1 cellular context compared by ENCODE assay signal in the genomic region with DNA sequence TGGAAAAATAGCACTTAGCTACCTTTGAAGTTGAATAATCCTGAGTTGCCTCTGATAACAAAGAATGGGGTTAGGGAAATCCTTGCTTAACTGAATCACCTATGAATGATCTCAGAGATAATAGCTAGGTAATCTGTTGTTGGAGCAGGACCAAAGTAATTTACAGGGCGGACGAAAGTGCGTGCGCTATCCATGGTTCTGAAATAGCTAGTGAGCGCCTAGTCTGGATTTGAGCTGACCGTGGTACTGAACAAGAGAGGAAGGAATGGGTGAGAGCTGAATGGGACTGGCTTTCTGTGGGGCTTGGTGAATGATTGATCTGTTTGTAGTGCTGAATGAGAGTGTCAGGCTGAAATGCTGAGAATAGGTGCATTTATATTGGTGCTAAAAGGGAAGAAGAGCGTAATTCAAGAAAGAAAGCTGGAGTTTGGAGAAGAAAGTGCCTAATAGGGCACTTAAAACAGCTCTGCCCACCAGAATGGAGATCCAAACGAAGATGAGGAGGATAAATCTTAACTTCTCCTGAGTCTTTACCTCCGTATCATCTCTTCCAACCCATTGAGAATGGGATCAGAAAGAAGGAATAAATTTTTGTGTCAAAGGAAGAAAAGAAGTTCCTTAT.
A peak's percentile ranks its signal among the peaks of the same experiment; 100 is the strongest.
TF ChIP-seq lines count a peak whose summit lies in the region.

No MANE protein-coding gene starts in this region.

TF ChIP-seq in HEK293, 187 proteins besides CTCF, POLR2A, EP300 and RAD21 (continued from another document):
- TF ChIP-seq, protein P1, sequence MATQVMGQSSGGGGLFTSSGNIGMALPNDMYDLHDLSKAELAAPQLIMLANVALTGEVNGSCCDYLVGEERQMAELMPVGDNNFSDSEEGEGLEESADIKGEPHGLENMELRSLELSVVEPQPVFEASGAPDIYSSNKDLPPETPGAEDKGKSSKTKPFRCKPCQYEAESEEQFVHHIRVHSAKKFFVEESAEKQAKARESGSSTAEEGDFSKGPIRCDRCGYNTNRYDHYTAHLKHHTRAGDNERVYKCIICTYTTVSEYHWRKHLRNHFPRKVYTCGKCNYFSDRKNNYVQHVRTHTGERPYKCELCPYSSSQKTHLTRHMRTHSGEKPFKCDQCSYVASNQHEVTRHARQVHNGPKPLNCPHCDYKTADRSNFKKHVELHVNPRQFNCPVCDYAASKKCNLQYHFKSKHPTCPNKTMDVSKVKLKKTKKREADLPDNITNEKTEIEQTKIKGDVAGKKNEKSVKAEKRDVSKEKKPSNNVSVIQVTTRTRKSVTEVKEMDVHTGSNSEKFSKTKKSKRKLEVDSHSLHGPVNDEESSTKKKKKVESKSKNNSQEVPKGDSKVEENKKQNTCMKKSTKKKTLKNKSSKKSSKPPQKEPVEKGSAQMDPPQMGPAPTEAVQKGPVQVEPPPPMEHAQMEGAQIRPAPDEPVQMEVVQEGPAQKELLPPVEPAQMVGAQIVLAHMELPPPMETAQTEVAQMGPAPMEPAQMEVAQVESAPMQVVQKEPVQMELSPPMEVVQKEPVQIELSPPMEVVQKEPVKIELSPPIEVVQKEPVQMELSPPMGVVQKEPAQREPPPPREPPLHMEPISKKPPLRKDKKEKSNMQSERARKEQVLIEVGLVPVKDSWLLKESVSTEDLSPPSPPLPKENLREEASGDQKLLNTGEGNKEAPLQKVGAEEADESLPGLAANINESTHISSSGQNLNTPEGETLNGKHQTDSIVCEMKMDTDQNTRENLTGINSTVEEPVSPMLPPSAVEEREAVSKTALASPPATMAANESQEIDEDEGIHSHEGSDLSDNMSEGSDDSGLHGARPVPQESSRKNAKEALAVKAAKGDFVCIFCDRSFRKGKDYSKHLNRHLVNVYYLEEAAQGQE (tag by site-specific recombination; IDR thresholded peaks at IDR 0.05), result peak; percentile 100
- no peak for TF ChIP-seq ZNF544 (tag by site-specific recombination; IDR thresholded peaks at IDR 0.05)
- TF ChIP-seq ZNF501 (tag by site-specific recombination; IDR thresholded peaks at IDR 0.05), result no peak
- no peak for TF ChIP-seq ZNF214 (tag by site-specific recombination; IDR thresholded peaks at IDR 0.05; ENCODE audit: borderline replicate concordance)
- no peak for TF ChIP-seq ZNF157 (tag by site-specific recombination; IDR thresholded peaks at IDR 0.05)
- TF ChIP-seq KLF8 (tag by site-specific recombination; IDR thresholded peaks at IDR 0.05), result no peak
- TF ChIP-seq SP7 (tag by site-specific recombination; IDR thresholded peaks at IDR 0.05), result peak; percentile 47; the same call in 1 of the 2 replicates
- peak; percentile 43; the same call in 1 of the 2 replicates for TF ChIP-seq ZNF610 (tag by site-specific recombination; IDR thresholded peaks at IDR 0.05; ENCODE audit: borderline replicate concordance)
- TF ChIP-seq, protein P2, sequence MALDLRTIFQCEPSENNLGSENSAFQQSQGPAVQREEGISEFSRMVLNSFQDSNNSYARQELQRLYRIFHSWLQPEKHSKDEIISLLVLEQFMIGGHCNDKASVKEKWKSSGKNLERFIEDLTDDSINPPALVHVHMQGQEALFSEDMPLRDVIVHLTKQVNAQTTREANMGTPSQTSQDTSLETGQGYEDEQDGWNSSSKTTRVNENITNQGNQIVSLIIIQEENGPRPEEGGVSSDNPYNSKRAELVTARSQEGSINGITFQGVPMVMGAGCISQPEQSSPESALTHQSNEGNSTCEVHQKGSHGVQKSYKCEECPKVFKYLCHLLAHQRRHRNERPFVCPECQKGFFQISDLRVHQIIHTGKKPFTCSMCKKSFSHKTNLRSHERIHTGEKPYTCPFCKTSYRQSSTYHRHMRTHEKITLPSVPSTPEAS (tag by site-specific recombination; IDR thresholded peaks at IDR 0.05), result no peak
- no peak for TF ChIP-seq ZNF155 (tag by site-specific recombination; IDR thresholded peaks at IDR 0.05)
- TF ChIP-seq MEIS1 (CRISPR knock-in tag; IDR thresholded peaks at IDR 0.05; ENCODE audit: borderline replicate concordance), result 0 out of 2 replicates have a peak, but pooled peaks have one; percentile 51
- no peak for TF ChIP-seq ZNF404 (tag by site-specific recombination; IDR thresholded peaks at IDR 0.05)
- no peak for TF ChIP-seq ZNF555 (tag by site-specific recombination; conservative IDR thresholded peaks at IDR 0.05)
- TF ChIP-seq ZNF174 (tag by site-specific recombination; IDR thresholded peaks at IDR 0.05), result no peak
- no peak for TF ChIP-seq ZNF76 (tag by site-specific recombination; IDR thresholded peaks at IDR 0.05; ENCODE audit: borderline replicate concordance, low read depth)
- no peak for TF ChIP-seq ZNF239 (tag by site-specific recombination; IDR thresholded peaks at IDR 0.05)
- no peak for TF ChIP-seq SALL2 (tag by site-specific recombination; IDR thresholded peaks at IDR 0.05; ENCODE audit: borderline replicate concordance)
- TF ChIP-seq HOXD13 (CRISPR knock-in tag; IDR thresholded peaks at IDR 0.05; ENCODE audit: borderline replicate concordance), result peak; percentile 88; the same call in 1 of the 2 replicates
- no peak for TF ChIP-seq SP2 (tag by site-specific recombination; IDR thresholded peaks at IDR 0.05)
- no peak for TF ChIP-seq ZNF830 (tag by site-specific recombination; IDR thresholded peaks at IDR 0.05; ENCODE audit: low read depth)
- TF ChIP-seq SCRT2 (tag by site-specific recombination; IDR thresholded peaks at IDR 0.05), result no peak
- no peak for TF ChIP-seq ZNF138 (tag by site-specific recombination; IDR thresholded peaks at IDR 0.05; ENCODE audit: borderline replicate concordance)
- TF ChIP-seq, protein P3, sequence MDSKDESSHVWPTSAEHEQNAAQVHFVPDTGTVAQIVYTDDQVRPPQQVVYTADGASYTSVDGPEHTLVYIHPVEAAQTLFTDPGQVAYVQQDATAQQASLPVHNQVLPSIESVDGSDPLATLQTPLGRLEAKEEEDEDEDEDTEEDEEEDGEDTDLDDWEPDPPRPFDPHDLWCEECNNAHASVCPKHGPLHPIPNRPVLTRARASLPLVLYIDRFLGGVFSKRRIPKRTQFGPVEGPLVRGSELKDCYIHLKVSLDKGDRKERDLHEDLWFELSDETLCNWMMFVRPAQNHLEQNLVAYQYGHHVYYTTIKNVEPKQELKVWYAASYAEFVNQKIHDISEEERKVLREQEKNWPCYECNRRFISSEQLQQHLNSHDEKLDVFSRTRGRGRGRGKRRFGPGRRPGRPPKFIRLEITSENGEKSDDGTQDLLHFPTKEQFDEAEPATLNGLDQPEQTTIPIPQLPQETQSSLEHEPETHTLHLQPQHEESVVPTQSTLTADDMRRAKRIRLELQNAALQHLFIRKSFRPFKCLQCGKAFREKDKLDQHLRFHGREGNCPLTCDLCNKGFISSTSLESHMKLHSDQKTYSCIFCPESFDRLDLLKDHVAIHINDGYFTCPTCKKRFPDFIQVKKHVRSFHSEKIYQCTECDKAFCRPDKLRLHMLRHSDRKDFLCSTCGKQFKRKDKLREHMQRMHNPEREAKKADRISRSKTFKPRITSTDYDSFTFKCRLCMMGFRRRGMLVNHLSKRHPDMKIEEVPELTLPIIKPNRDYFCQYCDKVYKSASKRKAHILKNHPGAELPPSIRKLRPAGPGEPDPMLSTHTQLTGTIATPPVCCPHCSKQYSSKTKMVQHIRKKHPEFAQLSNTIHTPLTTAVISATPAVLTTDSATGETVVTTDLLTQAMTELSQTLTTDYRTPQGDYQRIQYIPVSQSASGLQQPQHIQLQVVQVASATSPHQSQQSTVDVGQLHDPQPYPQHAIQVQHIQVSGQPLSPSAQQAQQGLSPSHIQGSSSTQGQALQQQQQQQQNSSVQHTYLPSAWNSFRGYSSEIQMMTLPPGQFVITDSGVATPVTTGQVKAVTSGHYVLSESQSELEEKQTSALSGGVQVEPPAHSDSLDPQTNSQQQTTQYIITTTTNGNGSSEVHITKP (tag by site-specific recombination; IDR thresholded peaks at IDR 0.05), result no peak
- TF ChIP-seq ZBTB20 (tag by site-specific recombination; IDR thresholded peaks at IDR 0.05), result 0 out of 2 replicates have a peak, but pooled peaks have one; percentile 8
- no peak for TF ChIP-seq ZNF792 (tag by site-specific recombination; IDR thresholded peaks at IDR 0.05)
- no peak for TF ChIP-seq ZNF548 (tag by site-specific recombination; IDR thresholded peaks at IDR 0.05)
- no peak for TF ChIP-seq ZNF777 (tag by site-specific recombination; IDR thresholded peaks at IDR 0.05; ENCODE audit: borderline replicate concordance)
- no peak for TF ChIP-seq GLI4 (tag by site-specific recombination; IDR thresholded peaks at IDR 0.05)
- no peak for TF ChIP-seq ZIC2 (tag by site-specific recombination; IDR thresholded peaks at IDR 0.05)
- TF ChIP-seq REPIN1 (tag by site-specific recombination; IDR thresholded peaks at IDR 0.05; ENCODE audit: low read depth), result no peak
- no peak for TF ChIP-seq SCRT1 (tag by site-specific recombination; IDR thresholded peaks at IDR 0.05; ENCODE audit: borderline replicate concordance)
- TF ChIP-seq YY1 (tag by site-specific recombination; IDR thresholded peaks at IDR 0.05), result no peak
- TF ChIP-seq ZNF274 (IDR thresholded peaks at IDR 0.05; ENCODE audit: low read length), result no peak
- no peak for TF ChIP-seq ZNF274 (tag by site-specific recombination; IDR thresholded peaks at IDR 0.05; ENCODE audit: borderline replicate concordance)
- TF ChIP-seq, protein P4, sequence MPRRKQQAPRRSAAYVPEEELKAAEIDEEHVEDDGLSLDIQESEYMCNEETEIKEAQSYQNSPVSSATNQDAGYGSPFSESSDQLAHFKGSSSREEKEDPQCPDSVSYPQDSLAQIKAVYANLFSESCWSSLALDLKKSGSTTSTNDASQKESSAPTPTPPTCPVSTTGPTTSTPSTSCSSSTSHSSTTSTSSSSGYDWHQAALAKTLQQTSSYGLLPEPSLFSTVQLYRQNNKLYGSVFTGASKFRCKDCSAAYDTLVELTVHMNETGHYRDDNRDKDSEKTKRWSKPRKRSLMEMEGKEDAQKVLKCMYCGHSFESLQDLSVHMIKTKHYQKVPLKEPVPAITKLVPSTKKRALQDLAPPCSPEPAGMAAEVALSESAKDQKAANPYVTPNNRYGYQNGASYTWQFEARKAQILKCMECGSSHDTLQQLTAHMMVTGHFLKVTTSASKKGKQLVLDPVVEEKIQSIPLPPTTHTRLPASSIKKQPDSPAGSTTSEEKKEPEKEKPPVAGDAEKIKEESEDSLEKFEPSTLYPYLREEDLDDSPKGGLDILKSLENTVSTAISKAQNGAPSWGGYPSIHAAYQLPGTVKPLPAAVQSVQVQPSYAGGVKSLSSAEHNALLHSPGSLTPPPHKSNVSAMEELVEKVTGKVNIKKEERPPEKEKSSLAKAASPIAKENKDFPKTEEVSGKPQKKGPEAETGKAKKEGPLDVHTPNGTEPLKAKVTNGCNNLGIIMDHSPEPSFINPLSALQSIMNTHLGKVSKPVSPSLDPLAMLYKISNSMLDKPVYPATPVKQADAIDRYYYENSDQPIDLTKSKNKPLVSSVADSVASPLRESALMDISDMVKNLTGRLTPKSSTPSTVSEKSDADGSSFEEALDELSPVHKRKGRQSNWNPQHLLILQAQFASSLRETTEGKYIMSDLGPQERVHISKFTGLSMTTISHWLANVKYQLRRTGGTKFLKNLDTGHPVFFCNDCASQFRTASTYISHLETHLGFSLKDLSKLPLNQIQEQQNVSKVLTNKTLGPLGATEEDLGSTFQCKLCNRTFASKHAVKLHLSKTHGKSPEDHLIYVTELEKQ (tag by site-specific recombination; IDR thresholded peaks at IDR 0.05; ENCODE audit: borderline replicate concordance), result no peak
- 0 out of 2 replicates have a peak, but pooled peaks have one; percentile 28 for TF ChIP-seq TRIM28 (IDR thresholded peaks at IDR 0.05; ENCODE audit: borderline replicate concordance, low read length)
- TF ChIP-seq ZNF776 (tag by site-specific recombination; IDR thresholded peaks at IDR 0.05; ENCODE audit: borderline replicate concordance), result no peak
- TF ChIP-seq, protein P5, sequence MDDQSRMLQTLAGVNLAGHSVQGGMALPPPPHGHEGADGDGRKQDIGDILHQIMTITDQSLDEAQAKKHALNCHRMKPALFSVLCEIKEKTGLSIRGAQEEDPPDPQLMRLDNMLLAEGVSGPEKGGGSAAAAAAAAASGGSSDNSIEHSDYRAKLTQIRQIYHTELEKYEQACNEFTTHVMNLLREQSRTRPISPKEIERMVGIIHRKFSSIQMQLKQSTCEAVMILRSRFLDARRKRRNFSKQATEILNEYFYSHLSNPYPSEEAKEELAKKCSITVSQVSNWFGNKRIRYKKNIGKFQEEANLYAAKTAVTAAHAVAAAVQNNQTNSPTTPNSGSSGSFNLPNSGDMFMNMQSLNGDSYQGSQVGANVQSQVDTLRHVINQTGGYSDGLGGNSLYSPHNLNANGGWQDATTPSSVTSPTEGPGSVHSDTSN (CRISPR knock-in tag; IDR thresholded peaks at IDR 0.05), result peak; percentile 93
- TF ChIP-seq ZBTB21 (tag by site-specific recombination; IDR thresholded peaks at IDR 0.05), result no peak
- no peak for TF ChIP-seq ZNF114 (tag by site-specific recombination; IDR thresholded peaks at IDR 0.05)
TF ChIP-seq in HEK293: peak in this region for 9.
